In genomic region chr7:131105803-131106680, GRCh38 we compare ENCODE assay signal across 8 cellular contexts.
DNase-seq lines count a peak whose midpoint lies in the region; ATAC-seq and TF ChIP-seq lines count a peak whose summit lies in the region.

No MANE protein-coding gene starts in this region.

- H3K4me3 Mint-ChIP-seq in naive thymus-derived CD4-positive, alpha-beta T cell = peak overlapping the region; percentile 86 to 100 (median 97)
- H3K4me3 Mint-ChIP-seq in stimulated activated memory B cell treated with anti-CD40 and anti-IgM and Interleukin-4, amounts not matched to agents 10 μg/mL and 1 μg/mL and 100 μg/mL, for 72 hours = peak overlapping the region; percentile 84

- H2AFZ ChIP-seq in OCI-LY1 (ENCODE audit: low read length) = no peak overlapping the region

- intact Hi-C loops in esophagus squamous epithelium (cut with DNase I) = no loop called here
- intact Hi-C loops in naive thymus-derived CD4-positive, alpha-beta T cell (cut with micrococcal nuclease) = loop anchor here (1.0 to 5.0 kb wide), 10 partner anchors 15 to 1674 kb away; partner anchors contain the start of genes COPG2 (in 1 of the 2), STRIP2 (in 1 of the 2) and UBE2H (in 1 of the 2)

- H3K9ac ChIP-seq in OCI-LY1 (ENCODE audit: low read length) = peak overlapping the region; percentile 78

- DNase-seq in BJ (ENCODE audit: low read depth) (no peak), esophagus squamous epithelium (lab: John Stamatoyannopoulos, UW) (peak; percentile 31)
- DNase-seq in activated T-cell treated with anti-CD3 and anti-CD28 coated beads, Interleukin-2, amount 50 U/mL, for 48 hours = peak; percentile 83 to 87
- peak; percentile 89 to 93 (median 92) for DNase-seq in naive thymus-derived CD4-positive, alpha-beta T cell

- peak overlapping the region; percentile 95 to 100 (median 98) for H3K27ac Mint-ChIP-seq in naive thymus-derived CD4-positive, alpha-beta T cell
- H3K27ac Mint-ChIP-seq in stimulated activated memory B cell treated with anti-CD40 and anti-IgM and Interleukin-4, amounts not matched to agents 10 μg/mL and 1 μg/mL and 100 μg/mL, for 72 hours = peak overlapping the region; percentile 89

- TF ChIP-seq POLR2A in esophagus squamous epithelium (IDR thresholded peaks at IDR 0.05) = peak in 3 of 4 donors; percentile 43 to 88 (median 82)

- H3K27me3 ChIP-seq in BJ (ENCODE audit: control insufficient read depth, insufficient read depth, low read length) (no peaks in the 10 kb centered on the region), OCI-LY1 (ENCODE audit: insufficient read depth, low read length) (no peaks in the 10 kb centered on the region), esophagus squamous epithelium (no peaks in the 10 kb centered on the region)
- no peaks in the 10 kb centered on the region for H3K27me3 ChIP-seq in naive thymus-derived CD4-positive, alpha-beta T cell (ENCODE audit: control insufficient read depth in 2 of 2, insufficient read depth in 2 of 2, low read length in 2 of 2)

- H3K27me3 Mint-ChIP-seq in naive thymus-derived CD4-positive, alpha-beta T cell = peaks cover 0 to 5% (median 0%) of the 10 kb centered on the region in 5 donors
- no peaks in the 10 kb centered on the region for H3K27me3 Mint-ChIP-seq in stimulated activated memory B cell treated with anti-CD40 and anti-IgM and Interleukin-4, amounts not matched to agents 10 μg/mL and 1 μg/mL and 100 μg/mL, for 72 hours

- no peaks in the 10 kb centered on the region for H4K20me1 ChIP-seq in OCI-LY1 (ENCODE audit: insufficient read depth, low read length)

- no peaks in the 10 kb centered on the region for H3K9me2 ChIP-seq in OCI-LY1 (ENCODE audit: low read depth, low read length)

- TF ChIP-seq CTCF in BJ (IDR thresholded peaks at IDR 0.05; ENCODE audit: insufficient read depth, low read depth, low read length) = no peak
- TF ChIP-seq CTCF in OCI-LY1 (IDR thresholded peaks at IDR 0.05; ENCODE audit: low read length) = no peak
- TF ChIP-seq CTCF in esophagus squamous epithelium (IDR thresholded peaks at IDR 0.05) = peak in 1 of 6 experiments; percentile 4

- H3K36me3 Mint-ChIP-seq in naive thymus-derived CD4-positive, alpha-beta T cell = peaks cover 0 to 29% (median 21%) of the 10 kb centered on the region in 5 donors
- H3K36me3 Mint-ChIP-seq in stimulated activated memory B cell treated with anti-CD40 and anti-IgM and Interleukin-4, amounts not matched to agents 10 μg/mL and 1 μg/mL and 100 μg/mL, for 72 hours = peaks cover 48% of the 10 kb centered on the region

- H3K4me2 ChIP-seq in OCI-LY1 (ENCODE audit: low read length) = peak overlapping the region; percentile 87

- 0% methylated on average over 1 to 26 of the region's 108 CpGs for WGBS in esophagus squamous epithelium, 2 donors

- ATAC-seq in GM19035 (IDR thresholded peaks at IDR 0.05; ENCODE audit: unreplicated experiment) = peak; percentile 38
- peak; percentile 26 for ATAC-seq in HG03378 (IDR thresholded peaks at IDR 0.05; ENCODE audit: unreplicated experiment)
- ATAC-seq in naive thymus-derived CD4-positive, alpha-beta T cell = peak; percentile 74
- ATAC-seq in stimulated activated memory B cell treated with anti-CD40 and anti-IgM and Interleukin-4, amounts not matched to agents 10 μg/mL and 1 μg/mL and 100 μg/mL, for 72 hours = peak; percentile 78

- H3K9me3 ChIP-seq in OCI-LY1 (ENCODE audit: low read length) (no peaks in the 10 kb centered on the region), esophagus squamous epithelium (no peaks in the 10 kb centered on the region)
- H3K9me3 ChIP-seq in naive thymus-derived CD4-positive, alpha-beta T cell (ENCODE audit: control insufficient read depth in 2 of 3, low read length in 3 of 3) = no peaks in the 10 kb centered on the region

- peaks cover 0 to 13% (median 0%) of the 10 kb centered on the region in 11 donors for H3K9me3 Mint-ChIP-seq in naive thymus-derived CD4-positive, alpha-beta T cell
- H3K9me3 Mint-ChIP-seq in stimulated activated memory B cell treated with anti-CD40 and anti-IgM and Interleukin-4, amounts not matched to agents 10 μg/mL and 1 μg/mL and 100 μg/mL, for 72 hours = no peaks in the 10 kb centered on the region

- H3K36me3 ChIP-seq in BJ (ENCODE audit: control insufficient read depth, insufficient read depth, low read length) (no peaks in the 10 kb centered on the region), OCI-LY1 (ENCODE audit: insufficient read depth, low read length) (peaks cover 64% of the 10 kb centered on the region), esophagus squamous epithelium (no peaks in the 10 kb centered on the region)
- H3K36me3 ChIP-seq in naive thymus-derived CD4-positive, alpha-beta T cell (ENCODE audit: control insufficient read depth in 2 of 3, insufficient read depth in 3 of 3, low read length in 3 of 3) = peaks cover 0 to 22% (median 0%) of the 10 kb centered on the region in 3 experiments

- CTCF ChIA-PET in BJ (lab: Yijun Ruan, JAX) = interaction anchor here (1.0 to 1.8 kb wide), 3 partner anchors 35 to 197 kb away, joined by 3 to 6 read pairs (median 6); no protein-coding TSS in a partner anchor
- CTCF ChIA-PET in naive thymus-derived CD4-positive, alpha-beta T cell (lab: Charles Lee) = interaction anchor here (0.6 to 1.8 kb wide), 4 partner anchors 37 to 295 kb away, joined by 3 to 4 read pairs (median 3); no protein-coding TSS in a partner anchor

- no peaks in the 10 kb centered on the region; the same call in 1 of the 2 replicates for H3F3A ChIP-seq in OCI-LY1 (ENCODE audit: insufficient read depth, low read length)

- H3K4me1 ChIP-seq in OCI-LY1 (ENCODE audit: insufficient read depth, low read length, severe bottlenecking) (peaks cover 64% of the 10 kb centered on the region), esophagus squamous epithelium (peaks cover 13 to 88% (median 20%) of the 10 kb centered on the region in 3 donors)
- H3K4me1 ChIP-seq in naive thymus-derived CD4-positive, alpha-beta T cell (ENCODE audit: control insufficient read depth in 2 of 2, insufficient read depth in 2 of 2, low read length in 2 of 2) = peaks cover 43 to 61% of the 10 kb centered on the region in 2 donors

- POLR2A ChIA-PET in BJ (lab: Charles Lee) = interaction anchor here (0.6 to 1.5 kb wide), 2 partner anchors 222 to 250 kb away, joined by 3 to 7 read pairs; partner anchors contain the start of gene MKLN1
- POLR2A ChIA-PET in naive thymus-derived CD4-positive, alpha-beta T cell (lab: Charles Lee) = interaction anchor here (0.6 to 3.2 kb wide), 23 partner anchors 9 to 1213 kb away, joined by 3 to 24 read pairs (median 4); partner anchors contain the start of gene MKLN1

- H3K27ac ChIP-seq in OCI-LY1 (ENCODE audit: low read depth, low read length, poor library complexity, severe bottlenecking) (peak overlapping the region; percentile 88), esophagus squamous epithelium (peak overlapping the region; percentile 90 to 99 (median 95))
- H3K27ac ChIP-seq in naive thymus-derived CD4-positive, alpha-beta T cell (ENCODE audit: low read depth, low read length) = peak overlapping the region; percentile 98

- H3K4me3 ChIP-seq in BJ (ENCODE audit: low read depth, low read length) (peak overlapping the region; percentile 61), OCI-LY1 (ENCODE audit: low read depth, low read length, poor library complexity, severe bottlenecking) (peak overlapping the region; percentile 79), esophagus squamous epithelium (peak overlapping the region; percentile 73 to 90 (median 81))
- peak overlapping the region; percentile 98 for H3K4me3 ChIP-seq in naive thymus-derived CD4-positive, alpha-beta T cell (ENCODE audit: low read length)

- H3K4me1 Mint-ChIP-seq in naive thymus-derived CD4-positive, alpha-beta T cell = peaks cover 56 to 69% (median 64%) of the 10 kb centered on the region in 7 donors
- H3K4me1 Mint-ChIP-seq in stimulated activated memory B cell treated with anti-CD40 and anti-IgM and Interleukin-4, amounts not matched to agents 10 μg/mL and 1 μg/mL and 100 μg/mL, for 72 hours = peaks cover 65% of the 10 kb centered on the region

- H3K79me2 ChIP-seq in OCI-LY1 (ENCODE audit: insufficient read depth, low read length) = peaks cover 72% of the 10 kb centered on the region

Comparison
In these comparisons a context has a peak if more than half of its experiments do, and no peak if none do; other contexts are left out.
1. ATAC-seq: peak in every context shown above with its lines; median percentile 78 in stimulated activated memory B cell treated with anti-CD40 and anti-IgM and Interleukin-4, amounts not matched to agents 10 μg/mL and 1 μg/mL and 100 μg/mL, for 72 hours; 74 in naive thymus-derived CD4-positive, alpha-beta T cell; 38 in GM19035; 26 in HG03378.